ENCODE assay signal across 34 cellular contexts in the genomic region with DNA sequence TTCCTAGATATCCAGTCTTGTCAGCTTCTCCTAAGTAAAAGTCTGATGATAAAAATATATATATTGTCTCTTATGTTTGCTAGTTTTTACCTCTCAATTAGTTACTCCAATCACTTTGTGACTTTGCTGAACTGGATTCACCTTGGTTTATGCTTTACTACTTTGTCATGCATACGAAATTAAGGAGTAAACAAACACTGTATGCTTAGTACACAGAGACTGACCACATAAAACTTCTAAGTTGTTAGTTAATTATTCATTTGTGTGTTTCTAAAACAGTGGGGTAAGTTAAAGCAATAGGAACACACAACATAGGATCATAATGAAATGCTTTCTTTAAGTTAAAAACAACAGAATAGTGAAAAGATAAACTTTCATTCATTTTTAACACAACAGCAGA.
DNase-seq lines count a peak whose midpoint lies in the region; ATAC-seq and TF ChIP-seq lines count a peak whose summit lies in the region.
"Had no signal": no experiment of that assay in that cellular context is flagged by ENCODE, and none has a peak within 500 bp of the region (broad histone marks: within the 10 kb centered on the region; RNA-seq: fewer than 3 reads in every experiment).

No MANE protein-coding gene starts in this region.

- peaks cover 2% of the 10 kb centered on the region for H3K27me3 Mint-ChIP-seq in endodermal cell (ENCODE audit: insufficient read depth)
- H3K27me3 Mint-ChIP-seq: activated naive CD8-positive, alpha-beta T cell treated with anti-CD3 and anti-CD28 coated beads, Interleukin-2, amount 10 ng/mL, durations not matched to agents 7 days and 5 days; B cell had no signal

- intact Hi-C loops in body of pancreas (cut with DNase I) (no loop called here), esophagus squamous epithelium (cut with DNase I) (no loop called here)

- TF ChIP-seq POLR2A in body of pancreas (IDR thresholded peaks at IDR 0.05) (no peak), esophagus squamous epithelium (IDR thresholded peaks at IDR 0.05) (no peak)

- H3K9ac ChIP-seq in endodermal cell (ENCODE audit: extremely low read depth, low read length, poor library complexity, severe bottlenecking): no peak overlapping the region

- no peaks in the 10 kb centered on the region for H3K36me3 ChIP-seq in body of pancreas (replicated peaks in 1 of 2; ENCODE audit: insufficient read depth in 1 of 2, low read depth in 2 of 2)
- H3K36me3 ChIP-seq in esophagus squamous epithelium: no peaks in the 10 kb centered on the region
- H3K36me3 ChIP-seq in endodermal cell (ENCODE audit: control insufficient read depth, insufficient read depth, low read length): no peaks in the 10 kb centered on the region
- H3K36me3 ChIP-seq: ascending aorta, esophagus muscularis mucosa, heart right ventricle, stomach, tibial artery had no signal

- H3K9me3 Mint-ChIP-seq in endodermal cell: no peaks in the 10 kb centered on the region
- H3K9me3 Mint-ChIP-seq: activated naive CD8-positive, alpha-beta T cell treated with anti-CD3 and anti-CD28 coated beads, Interleukin-2, amount 10 ng/mL, durations not matched to agents 7 days and 5 days had no signal

- DNase-seq in body of pancreas (no peak), esophagus squamous epithelium (lab: John Stamatoyannopoulos, UW) (no peak), SK-N-DZ (ENCODE audit: low spot score) (no peak), endodermal cell (no peak)
- DNase-seq: activated CD4-positive, alpha-beta T cell treated with anti-CD3 and anti-CD28 coated beads for 4 hours; activated effector memory CD4-positive, alpha-beta T cell treated with anti-CD3 and anti-CD28 coated beads, Interleukin-2, amount 50 U/mL, for 16 hours; activated naive CD8-positive, alpha-beta T cell treated with anti-CD3 and anti-CD28 coated beads, Interleukin-2, amount 10 ng/mL, durations not matched to agents 7 days and 5 days; caudate nucleus; CD8-positive, alpha-beta T cell; cortex of kidney; DMS153; foreskin melanocyte; heart right ventricle; KG1; kidney glomerular epithelial cell; NCI-H1417; NCI-H2081; NCI-H2227 treated with DMSO at 0.1 percent for 48 hours; NCI-H526 treated with DMSO at 0.1 percent for 48 hours; SHP77; small intestine; stimulated activated CD4-positive, alpha-beta T cell treated with anti-CD3 and anti-CD28 coated beads, Interleukin-2, amount 100 ng/mL, for 24 hours; stomach; tibial artery had no signal

- H3K27ac Mint-ChIP-seq in endodermal cell: no peak overlapping the region
- H3K27ac Mint-ChIP-seq: activated naive CD8-positive, alpha-beta T cell treated with anti-CD3 and anti-CD28 coated beads, Interleukin-2, amount 10 ng/mL, durations not matched to agents 7 days and 5 days; B cell; CD8-positive, alpha-beta T cell; nephron had no signal

- H3K4me3 Mint-ChIP-seq in endodermal cell: no peak overlapping the region
- H3K4me3 Mint-ChIP-seq: activated naive CD8-positive, alpha-beta T cell treated with anti-CD3 and anti-CD28 coated beads, Interleukin-2, amount 10 ng/mL, durations not matched to agents 7 days and 5 days; B cell; CD8-positive, alpha-beta T cell; nephron had no signal

- no peaks in the 10 kb centered on the region for H3K36me3 Mint-ChIP-seq in endodermal cell (ENCODE audit: low read depth)
- H3K36me3 Mint-ChIP-seq: activated naive CD8-positive, alpha-beta T cell treated with anti-CD3 and anti-CD28 coated beads, Interleukin-2, amount 10 ng/mL, durations not matched to agents 7 days and 5 days; CD8-positive, alpha-beta T cell had no signal

- H3K4me3 ChIP-seq in body of pancreas (no peak overlapping the region), esophagus squamous epithelium (no peak overlapping the region), endodermal cell (ENCODE audit: low read length) (no peak overlapping the region)
- H3K4me3 ChIP-seq: ascending aorta, esophagus muscularis mucosa, heart right ventricle, lung, stomach, tibial artery had no signal

- no peak for TF ChIP-seq CTCF in VCaP (conservative IDR thresholded peaks at IDR 0.05)
- no peak for TF ChIP-seq CTCF in body of pancreas (IDR thresholded peaks at IDR 0.05)
- TF ChIP-seq CTCF in esophagus squamous epithelium (IDR thresholded peaks at IDR 0.05): no peak
- TF ChIP-seq CTCF in endodermal cell (conservative IDR thresholded peaks at IDR 0.05): no peak

- peak; percentile 75 for ATAC-seq in GM18511 (IDR thresholded peaks at IDR 0.05; ENCODE audit: unreplicated experiment)
- peak; percentile 79 for ATAC-seq in GM21423 (IDR thresholded peaks at IDR 0.05; ENCODE audit: unreplicated experiment)
- ATAC-seq in HG03097 (IDR thresholded peaks at IDR 0.05; ENCODE audit: low FRiP score, unreplicated experiment): peak; percentile 95
- no peak for ATAC-seq in body of pancreas
- ATAC-seq: CD8-positive, alpha-beta T cell; heart right ventricle; Panc1 had no signal

- H3K9me3 ChIP-seq in body of pancreas (no peaks in the 10 kb centered on the region), esophagus squamous epithelium (no peaks in the 10 kb centered on the region), endodermal cell (ENCODE audit: control insufficient read depth, low read length) (no peaks in the 10 kb centered on the region)
- H3K9me3 ChIP-seq: ascending aorta, esophagus muscularis mucosa, stomach, tibial artery had no signal

- whole genome bisulfite sequencing in body of pancreas, 2 donors: 10 to 14% methylated on average over 1 of the region's 1 CpG
- 53 to 57% methylated on average over 1 of the region's 1 CpG for WGBS in esophagus squamous epithelium, 2 donors
- 65% methylated on average over 1 of the region's 1 CpG; no CpG with 5 or more reads in 1 of the 2 experiments for WGBS in endodermal cell (ENCODE audit: insufficient coverage in 1 of 2, insufficient read length in 1 of 2), 2 experiments

- H3K4me1 ChIP-seq in body of pancreas (no peaks in the 10 kb centered on the region), esophagus squamous epithelium (no peaks in the 10 kb centered on the region), endodermal cell (ENCODE audit: control insufficient read depth, insufficient read depth, low read length) (no peaks in the 10 kb centered on the region)
- H3K4me1 ChIP-seq: ascending aorta, heart right ventricle, stomach, tibial artery had no signal

- H3K27me3 ChIP-seq in body of pancreas (no peaks in the 10 kb centered on the region), esophagus squamous epithelium (no peaks in the 10 kb centered on the region), endodermal cell (ENCODE audit: control insufficient read depth, insufficient read depth, low read length, poor library complexity, severe bottlenecking) (no peaks in the 10 kb centered on the region)
- H3K27me3 ChIP-seq: ascending aorta, esophagus muscularis mucosa, heart right ventricle, stomach, tibial artery had no signal

- no peaks in the 10 kb centered on the region for H3K4me1 Mint-ChIP-seq in endodermal cell
- H3K4me1 Mint-ChIP-seq: activated naive CD8-positive, alpha-beta T cell treated with anti-CD3 and anti-CD28 coated beads, Interleukin-2, amount 10 ng/mL, durations not matched to agents 7 days and 5 days; B cell; nephron had no signal

- peak overlapping the region; percentile 33 for H3K27ac ChIP-seq in VCaP
- no peak overlapping the region for H3K27ac ChIP-seq in body of pancreas
- no peak overlapping the region for H3K27ac ChIP-seq in esophagus squamous epithelium
- H3K27ac ChIP-seq in endodermal cell (ENCODE audit: low read depth, low read length): no peak overlapping the region
- H3K27ac ChIP-seq: ascending aorta, esophagus muscularis mucosa, heart right ventricle, stomach, tibial artery had no signal
